Comparison of ENCODE assay signal across 1 cellular context in genomic region chr4:26140150-26140898, GRCh38.
A peak's percentile ranks its signal among the peaks of the same experiment; 100 is the strongest.
TF ChIP-seq lines count a peak whose summit lies in the region.

No MANE protein-coding gene starts in this region.

TF ChIP-seq in HEK293, 187 proteins besides CTCF, POLR2A, EP300 and RAD21 (continued from another document):
- TF ChIP-seq ZBTB11 (tag by site-specific recombination; conservative IDR thresholded peaks at IDR 0.05; ENCODE audit: low read depth) (0 out of 2 replicates have a peak, but pooled peaks have one; percentile 31), ZNF394 (tag by site-specific recombination; IDR thresholded peaks at IDR 0.05; ENCODE audit: borderline replicate concordance) (peak; percentile 67; the same call in 1 of the 2 replicates), ZNF629 (tag by site-specific recombination; IDR thresholded peaks at IDR 0.05) (peak; percentile 55; the same call in 1 of the 2 replicates), ATF2 (tag by site-specific recombination; IDR thresholded peaks at IDR 0.05; ENCODE audit: low read depth) (peak; percentile 20; the same call in 1 of the 2 replicates), ZBTB17 (tag by site-specific recombination; IDR thresholded peaks at IDR 0.05) (peak; percentile 73)
